23 cellular contexts compared by ENCODE assay signal in genomic region chr2:211159972-211160371, GRCh38.
"Had no signal": no experiment of that assay in that cellular context is flagged by ENCODE, and none has a peak within 500 bp of the region (broad histone marks: within the 10 kb centered on the region; RNA-seq: fewer than 3 reads in every experiment).

No MANE protein-coding gene starts in this region.

- H3K27me3 ChIP-seq: esophagus squamous epithelium, neural progenitor cell, ovary, right atrium auricular region, sigmoid colon, stomach, transverse colon had no signal

- H3K9me3 ChIP-seq: esophagus squamous epithelium, left ventricle myocardium inferior, ovary, right atrium auricular region, sigmoid colon, stomach, thoracic aorta, transverse colon had no signal

- H3K27ac ChIP-seq: epithelial cell of prostate, esophagus squamous epithelium, left ventricle myocardium inferior, neural progenitor cell, ovary, right atrium auricular region, sigmoid colon, skin epidermis, stomach, thoracic aorta, transverse colon had no signal

- H3K4me2 ChIP-seq: neural progenitor cell had no signal

- H3K4me1 ChIP-seq: esophagus squamous epithelium, left ventricle myocardium inferior, neural progenitor cell, right atrium auricular region, sigmoid colon, stomach, transverse colon had no signal

- H3K36me3 ChIP-seq: esophagus squamous epithelium, left ventricle myocardium inferior, neural progenitor cell, ovary, right atrium auricular region, sigmoid colon, stomach, thoracic aorta, transverse colon had no signal

- DNase-seq: effector memory CD8-positive, alpha-beta T cell; esophagus squamous epithelium; foreskin fibroblast; kidney; left cardiac atrium; left ventricle myocardium inferior; mesenchymal stem cell; midbrain; nucleus accumbens; ovary; sigmoid colon; stimulated activated CD4-positive, alpha-beta T cell treated with anti-CD3 and anti-CD28 coated beads, Interleukin-12 subunit alpha, Interleukin-12 subunit beta, amount 100 ng/mL, for 4 hours; stimulated activated naive CD4-positive, alpha-beta T cell; stomach; substantia nigra; transverse colon had no signal

- H3K4me3 ChIP-seq: esophagus squamous epithelium, left ventricle myocardium inferior, lung, neural progenitor cell, ovary, right atrium auricular region, sigmoid colon, skin epidermis, stomach, thoracic aorta, transverse colon had no signal

- H3K9ac ChIP-seq: neural progenitor cell had no signal

- ATAC-seq: effector memory CD8-positive, alpha-beta T cell; left cardiac atrium; natural killer cell treated with Interleukin-12 subunit alpha and Interleukin-12 subunit beta and Interleukin-15 and Interleukin-18, amount 100 ng/mL, for 72 hours had no signal
